In the genomic region with DNA sequence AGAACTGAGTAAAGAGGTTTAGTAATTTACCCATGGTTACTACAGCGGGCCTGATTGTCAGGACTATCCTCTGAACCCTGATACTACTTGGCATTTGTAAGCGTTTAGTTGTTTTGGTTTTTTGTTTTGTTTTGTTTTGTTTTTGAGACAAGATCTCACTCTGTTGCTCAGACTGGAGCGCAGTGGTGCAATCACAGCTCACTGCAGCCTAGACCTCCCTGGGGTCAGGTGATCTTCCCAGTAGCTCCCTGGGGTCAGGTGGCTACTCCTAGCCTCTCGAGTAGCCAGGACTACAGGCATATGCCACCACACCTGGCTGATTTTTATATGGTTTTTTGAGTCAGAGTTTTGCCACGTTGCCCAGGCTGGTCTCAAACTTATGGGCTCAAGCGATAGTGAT, we compare ENCODE assay signal across 26 cellular contexts.
"Had no signal": no experiment of that assay in that cellular context is flagged by ENCODE, and none has a peak within 500 bp of the region (broad histone marks: within the 10 kb centered on the region; RNA-seq: fewer than 3 reads in every experiment).

No MANE protein-coding gene starts in this region.

- H3K36me3 ChIP-seq: brain microvascular endothelial cell, suprapubic skin had no signal

- H3K27ac Mint-ChIP-seq: activated naive CD4-positive, alpha-beta T cell treated with anti-CD3 and anti-CD28 coated beads, Interleukin-2, amount 50 U/mL, for 72 hours; activated T-cell treated with anti-CD3 and anti-CD28 coated beads, Interleukin-2, amount 50 U/mL, for 72 hours; dendritic cell treated with granulocyte-macrophage colony-stimulating factor and Interleukin-4, amounts not matched to agents 40 ng/mL and 50 ng/mL, for 4 days; endodermal cell had no signal

- H3K9me3 ChIP-seq: psoas muscle, sigmoid colon, suprapubic skin had no signal

- ATAC-seq: activated naive CD4-positive, alpha-beta T cell treated with anti-CD3 and anti-CD28 coated beads, Interleukin-2, amount 50 U/mL, for 72 hours; activated T-cell treated with anti-CD3 and anti-CD28 coated beads, Interleukin-2, amount 50 U/mL, for 72 hours; esophagus mucosa; left cardiac atrium; left ventricle myocardium superior; psoas muscle; stimulated activated memory B cell treated with anti-CD40 and anti-IgM and Interleukin-4, amounts not matched to agents 10 μg/mL and 1 μg/mL and 100 μg/mL, for 72 hours had no signal

- DNase-seq: activated CD4-positive, alpha-beta T cell treated with anti-CD3 and anti-CD28 coated beads for 4 hours; activated CD4-positive, alpha-beta T cell treated with anti-CD3 and anti-CD28 coated beads, Interleukin-2, amount 50 U/mL, for 4 hours; activated naive CD4-positive, alpha-beta T cell; activated T-cell treated with anti-CD3 and anti-CD28 coated beads for 4 hours; activated T-cell treated with anti-CD3 and anti-CD28 coated beads, Interleukin-2, amount 50 U/mL, for 72 hours; brain microvascular endothelial cell; endodermal cell; foreskin melanocyte; left cardiac atrium; left ventricle myocardium superior; naive B cell; psoas muscle; sigmoid colon; stimulated activated CD4-positive, alpha-beta T cell treated with anti-CD3 and anti-CD28 coated beads, Interleukin-1b, Interleukin-23, amount 100 ng/mL, for 48 hours; stimulated activated CD4-positive, alpha-beta T cell treated with anti-CD3 and anti-CD28 coated beads, Interleukin-4, amount 100 ng/mL, for 4 hours; stimulated activated CD8-positive, alpha-beta memory T cell treated with anti-CD3 and anti-CD28 coated beads, Interleukin-4, amount 100 ng/mL, for 48 hours; stomach; tibial artery had no signal

- H3K4me2 ChIP-seq: smooth muscle cell had no signal

- H3K4me3 Mint-ChIP-seq: activated T-cell treated with anti-CD3 and anti-CD28 coated beads, Interleukin-2, amount 50 U/mL, for 72 hours; dendritic cell treated with granulocyte-macrophage colony-stimulating factor and Interleukin-4, amounts not matched to agents 40 ng/mL and 50 ng/mL, for 4 days; endodermal cell; naive B cell; stimulated activated memory B cell treated with anti-CD40 and anti-IgM and Interleukin-4, amounts not matched to agents 10 μg/mL and 1 μg/mL and 100 μg/mL, for 72 hours had no signal

- FAIRE-seq: keratinocyte had no signal

- H3K27me3 Mint-ChIP-seq: dendritic cell treated with granulocyte-macrophage colony-stimulating factor and Interleukin-4, amounts not matched to agents 40 ng/mL and 50 ng/mL, for 4 days; naive B cell; stimulated activated memory B cell treated with anti-CD40 and anti-IgM and Interleukin-4, amounts not matched to agents 10 μg/mL and 1 μg/mL and 100 μg/mL, for 72 hours had no signal

- H3K79me2 ChIP-seq: parathyroid adenoma had no signal

- H3K27ac ChIP-seq: parathyroid adenoma, psoas muscle, sigmoid colon, stomach, suprapubic skin, tibial artery had no signal

- H3K27me3 ChIP-seq: brain microvascular endothelial cell, sigmoid colon, stomach, suprapubic skin, tibial artery had no signal

- H3K4me3 ChIP-seq: psoas muscle, sigmoid colon, smooth muscle cell, stomach, suprapubic skin, tibial artery had no signal

- H3K9ac ChIP-seq: parathyroid adenoma had no signal

- H2AFZ ChIP-seq: parathyroid adenoma had no signal
